14 cellular contexts compared by ENCODE assay signal in genomic region chr17:46169913-46170312, GRCh38.
"Had no signal": no experiment of that assay in that cellular context is flagged by ENCODE, and none has a peak within 500 bp of the region (broad histone marks: within the 10 kb centered on the region; RNA-seq: fewer than 3 reads in every experiment).

No MANE protein-coding gene starts in this region.

- H3K4me3 Mint-ChIP-seq: T-helper 1 cell treated with Interleukin-12 subunit alpha and Interleukin-12 subunit beta and Interleukin-4 antibody, amounts not matched to agents 30 μg/mL and 1 μg/mL, for 36 hours had no signal

- H3K27ac ChIP-seq: tibial artery, vagina had no signal

- H3K4me3 ChIP-seq: lung, tibial artery, vagina had no signal

- FAIRE-seq: endometrium had no signal

- H3K27me3 ChIP-seq: dorsolateral prefrontal cortex, tibial artery, vagina had no signal

- ATAC-seq: activated CD4-positive, CD25-positive, alpha-beta regulatory T cell treated with anti-CD3 and anti-CD28 coated beads, Interleukin-2, amount 50 U/mL, for 24 hours; activated naive CD4-positive, alpha-beta T cell treated with anti-CD3 and anti-CD28 coated beads, Interleukin-2, amount 50 U/mL, for 72 hours; esophagus mucosa had no signal

- H3K9me3 Mint-ChIP-seq: activated naive CD4-positive, alpha-beta T cell treated with anti-CD3 and anti-CD28 coated beads, Interleukin-2, amount 50 U/mL, for 72 hours; T-helper 1 cell treated with Interleukin-12 subunit alpha and Interleukin-12 subunit beta and Interleukin-4 antibody, amounts not matched to agents 30 μg/mL and 1 μg/mL, for 36 hours had no signal

- H3K9me3 ChIP-seq: tibial artery, vagina had no signal

- DNase-seq: activated CD4-positive, alpha-beta T cell treated with anti-CD3 and anti-CD28 coated beads, Interleukin-2, amount 50 U/mL, for 48 hours; activated CD8-positive, alpha-beta memory T cell treated with anti-CD3 and anti-CD28 coated beads, Interleukin-2, amount 50 U/mL, for 48 hours; dorsolateral prefrontal cortex; midbrain; stimulated activated CD4-positive, alpha-beta T cell treated with anti-CD3 and anti-CD28 coated beads, Interleukin-4, amount 100 ng/mL, for 1 hour; stimulated activated CD8-positive, alpha-beta memory T cell treated with anti-CD3 and anti-CD28 coated beads, Interleukin-4, amount 100 ng/mL, for 48 hours; tibial artery had no signal
